In the genomic region with DNA sequence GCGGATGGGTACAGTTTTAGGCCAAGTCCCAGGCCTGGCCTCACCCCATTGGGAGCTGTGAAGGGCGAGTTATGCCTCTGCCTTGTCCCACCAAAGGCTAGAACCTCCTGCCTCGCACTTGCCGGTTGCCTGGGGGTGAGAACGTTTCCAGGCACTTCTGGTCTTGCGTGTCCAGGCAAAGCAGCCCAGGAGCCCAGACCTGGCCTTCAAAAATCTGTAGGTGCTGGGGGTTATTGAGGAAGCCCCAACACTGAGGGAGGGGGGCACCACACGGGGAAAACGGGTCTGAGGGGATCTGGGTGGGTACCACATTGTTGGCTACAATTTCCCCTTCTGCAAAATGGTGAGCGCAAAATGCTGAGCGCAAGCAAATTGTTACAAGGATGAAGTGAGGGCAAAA, we compare ENCODE assay signal across 2 cellular contexts.
TF ChIP-seq lines count a peak whose summit lies in the region.

No MANE protein-coding gene starts in this region.

TF ChIP-seq in A549, 52 proteins besides CTCF, POLR2A, EP300 and RAD21 (continued from another document):
- no peak for TF ChIP-seq ELK1 (IDR thresholded peaks at IDR 0.05; ENCODE audit: low read depth, low read length)
- no peak for TF ChIP-seq RARB (CRISPR knock-in tag; IDR thresholded peaks at IDR 0.05)
- no peak for TF ChIP-seq HOXA7 (CRISPR knock-in tag; IDR thresholded peaks at IDR 0.05)
- no peak for TF ChIP-seq FOSL2 (IDR thresholded peaks at IDR 0.05)
- TF ChIP-seq FOSL2 (CRISPR knock-in tag; IDR thresholded peaks at IDR 0.05): no peak
- TF ChIP-seq HMGXB4 (CRISPR knock-in tag; IDR thresholded peaks at IDR 0.05; ENCODE audit: borderline replicate concordance): no peak
TF ChIP-seq in A549: peak in this region for 0.

TF ChIP-seq in GM23338, 12 proteins besides CTCF, POLR2A, EP300 and RAD21 (continued from another document):
- TF ChIP-seq, protein P1, sequence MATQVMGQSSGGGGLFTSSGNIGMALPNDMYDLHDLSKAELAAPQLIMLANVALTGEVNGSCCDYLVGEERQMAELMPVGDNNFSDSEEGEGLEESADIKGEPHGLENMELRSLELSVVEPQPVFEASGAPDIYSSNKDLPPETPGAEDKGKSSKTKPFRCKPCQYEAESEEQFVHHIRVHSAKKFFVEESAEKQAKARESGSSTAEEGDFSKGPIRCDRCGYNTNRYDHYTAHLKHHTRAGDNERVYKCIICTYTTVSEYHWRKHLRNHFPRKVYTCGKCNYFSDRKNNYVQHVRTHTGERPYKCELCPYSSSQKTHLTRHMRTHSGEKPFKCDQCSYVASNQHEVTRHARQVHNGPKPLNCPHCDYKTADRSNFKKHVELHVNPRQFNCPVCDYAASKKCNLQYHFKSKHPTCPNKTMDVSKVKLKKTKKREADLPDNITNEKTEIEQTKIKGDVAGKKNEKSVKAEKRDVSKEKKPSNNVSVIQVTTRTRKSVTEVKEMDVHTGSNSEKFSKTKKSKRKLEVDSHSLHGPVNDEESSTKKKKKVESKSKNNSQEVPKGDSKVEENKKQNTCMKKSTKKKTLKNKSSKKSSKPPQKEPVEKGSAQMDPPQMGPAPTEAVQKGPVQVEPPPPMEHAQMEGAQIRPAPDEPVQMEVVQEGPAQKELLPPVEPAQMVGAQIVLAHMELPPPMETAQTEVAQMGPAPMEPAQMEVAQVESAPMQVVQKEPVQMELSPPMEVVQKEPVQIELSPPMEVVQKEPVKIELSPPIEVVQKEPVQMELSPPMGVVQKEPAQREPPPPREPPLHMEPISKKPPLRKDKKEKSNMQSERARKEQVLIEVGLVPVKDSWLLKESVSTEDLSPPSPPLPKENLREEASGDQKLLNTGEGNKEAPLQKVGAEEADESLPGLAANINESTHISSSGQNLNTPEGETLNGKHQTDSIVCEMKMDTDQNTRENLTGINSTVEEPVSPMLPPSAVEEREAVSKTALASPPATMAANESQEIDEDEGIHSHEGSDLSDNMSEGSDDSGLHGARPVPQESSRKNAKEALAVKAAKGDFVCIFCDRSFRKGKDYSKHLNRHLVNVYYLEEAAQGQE (IDR thresholded peaks at IDR 0.05; ENCODE audit: unreplicated experiment): no peak
- TF ChIP-seq STAT1 (IDR thresholded peaks at IDR 0.05; ENCODE audit: unreplicated experiment) (no peak), EZH2 (IDR thresholded peaks at IDR 0.05; ENCODE audit: low read depth, unreplicated experiment) (no peak), EZH2phosphoT487 (IDR thresholded peaks at IDR 0.05; ENCODE audit: unreplicated experiment) (no peak), ZNF331 (CRISPR knock-in tag; IDR thresholded peaks at IDR 0.05; ENCODE audit: low read depth) (no peak), ZNF114 (CRISPR knock-in tag; IDR thresholded peaks at IDR 0.05) (no peak), JUNB (IDR thresholded peaks at IDR 0.05; ENCODE audit: unreplicated experiment) (no peak), ETS1 (IDR thresholded peaks at IDR 0.05) (no peak), POLR2AphosphoS5 (IDR thresholded peaks at IDR 0.05; ENCODE audit: low read depth) (no peak), NANOG (IDR thresholded peaks at IDR 0.05; ENCODE audit: borderline replicate concordance) (no peak)
- TF ChIP-seq, protein P2, sequence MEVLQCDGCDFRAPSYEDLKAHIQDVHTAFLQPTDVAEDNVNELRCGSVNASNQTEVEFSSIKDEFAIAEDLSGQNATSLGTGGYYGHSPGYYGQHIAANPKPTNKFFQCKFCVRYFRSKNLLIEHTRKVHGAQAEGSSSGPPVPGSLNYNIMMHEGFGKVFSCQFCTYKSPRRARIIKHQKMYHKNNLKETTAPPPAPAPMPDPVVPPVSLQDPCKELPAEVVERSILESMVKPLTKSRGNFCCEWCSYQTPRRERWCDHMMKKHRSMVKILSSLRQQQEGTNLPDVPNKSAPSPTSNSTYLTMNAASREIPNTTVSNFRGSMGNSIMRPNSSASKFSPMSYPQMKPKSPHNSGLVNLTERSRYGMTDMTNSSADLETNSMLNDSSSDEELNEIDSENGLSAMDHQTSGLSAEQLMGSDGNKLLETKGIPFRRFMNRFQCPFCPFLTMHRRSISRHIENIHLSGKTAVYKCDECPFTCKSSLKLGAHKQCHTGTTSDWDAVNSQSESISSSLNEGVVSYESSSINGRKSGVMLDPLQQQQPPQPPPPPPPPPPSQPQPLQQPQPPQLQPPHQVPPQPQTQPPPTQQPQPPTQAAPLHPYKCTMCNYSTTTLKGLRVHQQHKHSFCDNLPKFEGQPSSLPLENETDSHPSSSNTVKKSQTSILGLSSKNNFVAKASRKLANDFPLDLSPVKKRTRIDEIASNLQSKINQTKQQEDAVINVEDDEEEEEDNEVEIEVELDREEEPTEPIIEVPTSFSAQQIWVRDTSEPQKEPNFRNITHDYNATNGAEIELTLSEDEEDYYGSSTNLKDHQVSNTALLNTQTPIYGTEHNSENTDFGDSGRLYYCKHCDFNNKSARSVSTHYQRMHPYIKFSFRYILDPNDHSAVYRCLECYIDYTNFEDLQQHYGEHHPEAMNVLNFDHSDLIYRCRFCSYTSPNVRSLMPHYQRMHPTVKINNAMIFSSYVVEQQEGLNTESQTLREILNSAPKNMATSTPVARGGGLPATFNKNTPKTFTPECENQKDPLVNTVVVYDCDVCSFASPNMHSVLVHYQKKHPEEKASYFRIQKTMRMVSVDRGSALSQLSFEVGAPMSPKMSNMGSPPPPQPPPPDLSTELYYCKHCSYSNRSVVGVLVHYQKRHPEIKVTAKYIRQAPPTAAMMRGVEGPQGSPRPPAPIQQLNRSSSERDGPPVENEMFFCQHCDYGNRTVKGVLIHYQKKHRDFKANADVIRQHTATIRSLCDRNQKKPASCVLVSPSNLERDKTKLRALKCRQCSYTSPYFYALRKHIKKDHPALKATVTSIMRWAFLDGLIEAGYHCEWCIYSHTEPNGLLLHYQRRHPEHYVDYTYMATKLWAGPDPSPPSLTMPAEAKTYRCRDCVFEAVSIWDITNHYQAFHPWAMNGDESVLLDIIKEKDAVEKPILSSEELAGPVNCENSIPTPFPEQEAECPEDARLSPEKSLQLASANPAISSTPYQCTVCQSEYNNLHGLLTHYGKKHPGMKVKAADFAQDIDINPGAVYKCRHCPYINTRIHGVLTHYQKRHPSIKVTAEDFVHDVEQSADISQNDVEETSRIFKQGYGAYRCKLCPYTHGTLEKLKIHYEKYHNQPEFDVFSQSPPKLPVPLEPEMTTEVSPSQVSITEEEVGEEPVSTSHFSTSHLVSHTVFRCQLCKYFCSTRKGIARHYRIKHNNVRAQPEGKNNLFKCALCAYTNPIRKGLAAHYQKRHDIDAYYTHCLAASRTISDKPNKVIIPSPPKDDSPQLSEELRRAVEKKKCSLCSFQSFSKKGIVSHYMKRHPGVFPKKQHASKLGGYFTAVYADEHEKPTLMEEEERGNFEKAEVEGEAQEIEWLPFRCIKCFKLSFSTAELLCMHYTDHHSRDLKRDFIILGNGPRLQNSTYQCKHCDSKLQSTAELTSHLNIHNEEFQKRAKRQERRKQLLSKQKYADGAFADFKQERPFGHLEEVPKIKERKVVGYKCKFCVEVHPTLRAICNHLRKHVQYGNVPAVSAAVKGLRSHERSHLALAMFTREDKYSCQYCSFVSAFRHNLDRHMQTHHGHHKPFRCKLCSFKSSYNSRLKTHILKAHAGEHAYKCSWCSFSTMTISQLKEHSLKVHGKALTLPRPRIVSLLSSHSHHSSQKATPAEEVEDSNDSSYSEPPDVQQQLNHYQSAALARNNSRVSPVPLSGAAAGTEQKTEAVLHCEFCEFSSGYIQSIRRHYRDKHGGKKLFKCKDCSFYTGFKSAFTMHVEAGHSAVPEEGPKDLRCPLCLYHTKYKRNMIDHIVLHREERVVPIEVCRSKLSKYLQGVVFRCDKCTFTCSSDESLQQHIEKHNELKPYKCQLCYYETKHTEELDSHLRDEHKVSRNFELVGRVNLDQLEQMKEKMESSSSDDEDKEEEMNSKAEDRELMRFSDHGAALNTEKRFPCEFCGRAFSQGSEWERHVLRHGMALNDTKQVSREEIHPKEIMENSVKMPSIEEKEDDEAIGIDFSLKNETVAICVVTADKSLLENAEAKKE (CRISPR knock-in tag; IDR thresholded peaks at IDR 0.05): no peak
TF ChIP-seq in GM23338: peak in this region for 0.
